ENCODE assay signal across 8 cellular contexts in the genomic region with DNA sequence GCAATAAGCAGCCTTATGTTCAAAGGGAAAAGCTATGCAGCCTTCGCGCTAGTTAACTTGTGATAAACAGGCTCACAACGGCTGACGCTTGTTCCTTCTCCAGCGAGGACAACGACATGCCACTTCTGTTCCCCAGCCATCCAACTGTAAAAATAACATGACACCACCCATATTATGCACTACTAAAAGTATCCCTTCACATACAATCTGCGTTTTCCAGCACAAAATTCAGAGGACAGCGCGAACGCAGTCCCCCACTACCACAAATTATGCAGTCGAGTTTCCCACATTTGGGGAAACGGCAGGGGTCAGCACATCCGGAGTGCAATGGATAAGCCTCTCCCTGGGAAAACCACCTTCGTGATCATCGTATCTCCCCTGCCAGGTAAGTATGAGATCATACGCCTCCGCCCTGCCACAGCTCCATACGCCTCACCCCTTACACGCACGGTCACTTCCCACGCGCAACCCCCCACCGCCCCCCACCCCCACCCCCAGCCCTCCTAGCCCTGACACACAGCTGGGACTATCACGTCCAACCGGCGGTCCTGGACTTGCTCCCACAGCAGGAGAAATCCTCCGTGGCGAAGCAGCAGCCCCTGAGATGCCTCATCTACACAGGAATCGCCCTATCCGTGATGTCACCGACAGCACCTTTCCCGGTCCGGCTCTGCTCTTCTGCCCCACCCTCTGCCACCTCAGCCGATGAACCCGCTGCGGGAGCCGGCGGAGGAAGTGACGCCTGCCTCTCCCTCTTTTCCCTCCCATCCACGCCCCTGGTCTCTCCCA.
DNase-seq lines count a peak whose midpoint lies in the region; ATAC-seq and TF ChIP-seq lines count a peak whose summit lies in the region.

No MANE protein-coding gene starts in this region.

- H3K4me1 Mint-ChIP-seq in activated naive CD8-positive, alpha-beta T cell treated with anti-CD3 and anti-CD28 coated beads, Interleukin-2, amount 10 ng/mL, durations not matched to agents 7 days and 5 days, result peaks cover 47% of the 10 kb centered on the region
- peaks cover 12 to 27% of the 10 kb centered on the region in 2 donors for H3K4me1 Mint-ChIP-seq in stimulated activated naive B cell treated with anti-CD40 and anti-IgM and Interleukin-4, amounts not matched to agents 10 μg/mL and 1 μg/mL and 100 μg/mL, for 72 hours

- TF ChIP-seq CTCF in PC-9 (conservative IDR thresholded peaks at IDR 0.05), result no peak

- DNase-seq in NCI-H748 (lab: John Stamatoyannopoulos, UW; ENCODE audit: unreplicated experiment) (peak; percentile 94), kidney tubule cell (ENCODE audit: low spot score) (peak; percentile 77), dedifferentiated amniotic fluid mesenchymal stem cell (ENCODE audit: extremely low spot score) (no peak), PC-9 (no peak), DMS 273 (lab: John Stamatoyannopoulos, UW; ENCODE audit: unreplicated experiment) (no peak)
- DNase-seq in activated naive CD8-positive, alpha-beta T cell treated with anti-CD3 and anti-CD28 coated beads, Interleukin-2, amount 10 ng/mL, durations not matched to agents 7 days and 5 days, result peak; percentile 49
- peak; percentile 12 for DNase-seq in stimulated activated naive B cell treated with anti-CD40 and anti-IgM and Interleukin-4, amounts not matched to agents 10 μg/mL and 1 μg/mL and 100 μg/mL, for 72 hours
- DNase-seq in activated CD4-positive, CD25-positive, alpha-beta regulatory T cell treated with anti-CD3 and anti-CD28 coated beads, Interleukin-2, amount 50 U/mL, for 72 hours, result no peak

- peaks cover 16% of the 10 kb centered on the region; the same call in 1 of the 2 replicates for H3F3A ChIP-seq in PC-9 (ENCODE audit: insufficient read depth, low read depth)

- peaks cover 31% of the 10 kb centered on the region for H3K4me1 ChIP-seq in PC-9 (replicated peaks; ENCODE audit: insufficient read depth)

- H2AFZ ChIP-seq in PC-9, result no peak overlapping the region

- H4K20me1 ChIP-seq in PC-9 (ENCODE audit: insufficient read depth), result no peaks in the 10 kb centered on the region

- ATAC-seq in activated naive CD8-positive, alpha-beta T cell treated with anti-CD3 and anti-CD28 coated beads, Interleukin-2, amount 10 ng/mL, durations not matched to agents 7 days and 5 days (ENCODE audit: low read depth), result peak; percentile 52
- ATAC-seq in stimulated activated naive B cell treated with anti-CD40 and anti-IgM and Interleukin-4, amounts not matched to agents 10 μg/mL and 1 μg/mL and 100 μg/mL, for 72 hours (replicated peaks), result peak; percentile 70 to 80

- H3K4me2 ChIP-seq in PC-9, result no peak overlapping the region

- no peaks in the 10 kb centered on the region for H3K79me2 ChIP-seq in PC-9 (ENCODE audit: low read depth)

- peak overlapping the region; percentile 62 for H3K27ac Mint-ChIP-seq in activated naive CD8-positive, alpha-beta T cell treated with anti-CD3 and anti-CD28 coated beads, Interleukin-2, amount 10 ng/mL, durations not matched to agents 7 days and 5 days
- H3K27ac Mint-ChIP-seq in stimulated activated naive B cell treated with anti-CD40 and anti-IgM and Interleukin-4, amounts not matched to agents 10 μg/mL and 1 μg/mL and 100 μg/mL, for 72 hours, result peak overlapping the region; percentile 87

- H3K27me3 Mint-ChIP-seq in activated naive CD8-positive, alpha-beta T cell treated with anti-CD3 and anti-CD28 coated beads, Interleukin-2, amount 10 ng/mL, durations not matched to agents 7 days and 5 days, result peaks cover 29% of the 10 kb centered on the region
- H3K27me3 Mint-ChIP-seq in stimulated activated naive B cell treated with anti-CD40 and anti-IgM and Interleukin-4, amounts not matched to agents 10 μg/mL and 1 μg/mL and 100 μg/mL, for 72 hours, result peaks cover 28 to 41% of the 10 kb centered on the region in 2 donors

- H3K27ac ChIP-seq in PC-9, result no peak overlapping the region

- H3K27me3 ChIP-seq in PC-9 (ENCODE audit: insufficient read depth, low read depth), result no peaks in the 10 kb centered on the region

- no TSS peak for BruUV-seq in PC-9 (replicated peaks; lab: Mats Ljungman, UMichigan)

- H3K4me3 ChIP-seq in PC-9, result no peak overlapping the region

- peak overlapping the region; percentile 88 for H3K4me3 Mint-ChIP-seq in activated naive CD8-positive, alpha-beta T cell treated with anti-CD3 and anti-CD28 coated beads, Interleukin-2, amount 10 ng/mL, durations not matched to agents 7 days and 5 days
- H3K4me3 Mint-ChIP-seq in stimulated activated naive B cell treated with anti-CD40 and anti-IgM and Interleukin-4, amounts not matched to agents 10 μg/mL and 1 μg/mL and 100 μg/mL, for 72 hours, result peak overlapping the region; percentile 88 to 89

- POLR2A ChIA-PET in activated naive CD8-positive, alpha-beta T cell treated with anti-CD3 and anti-CD28 coated beads, Interleukin-2, amount 10 ng/mL, durations not matched to agents 7 days and 5 days (lab: Charles Lee), result interaction anchor here (1.4 to 1.9 kb wide), 2 partner anchors 10 to 161 kb away, joined by 4 to 9 read pairs; no protein-coding TSS in a partner anchor
- POLR2A ChIA-PET in PC-9 (lab: Charles Lee; ENCODE audit: unreplicated experiment), result no interaction called here

- intact Hi-C loops in PC-9 (cut with micrococcal nuclease; ENCODE audit: unreplicated experiment), result no loop called here

- no peaks in the 10 kb centered on the region for H3K9me3 Mint-ChIP-seq in activated naive CD8-positive, alpha-beta T cell treated with anti-CD3 and anti-CD28 coated beads, Interleukin-2, amount 10 ng/mL, durations not matched to agents 7 days and 5 days
- H3K9me3 Mint-ChIP-seq in stimulated activated naive B cell treated with anti-CD40 and anti-IgM and Interleukin-4, amounts not matched to agents 10 μg/mL and 1 μg/mL and 100 μg/mL, for 72 hours, result no peaks in the 10 kb centered on the region

- H3K9me3 ChIP-seq in PC-9 (ENCODE audit: insufficient read depth, low read depth), result no peaks in the 10 kb centered on the region

- no peaks in the 10 kb centered on the region for H3K9me2 ChIP-seq in PC-9 (ENCODE audit: insufficient read depth)

- H3K36me3 ChIP-seq in PC-9 (ENCODE audit: low read depth), result no peaks in the 10 kb centered on the region

- CTCF ChIA-PET in PC-9 (lab: Charles Lee), result no interaction called here

- H3K36me3 Mint-ChIP-seq in activated naive CD8-positive, alpha-beta T cell treated with anti-CD3 and anti-CD28 coated beads, Interleukin-2, amount 10 ng/mL, durations not matched to agents 7 days and 5 days, result no peaks in the 10 kb centered on the region
- no peaks in the 10 kb centered on the region for H3K36me3 Mint-ChIP-seq in stimulated activated naive B cell treated with anti-CD40 and anti-IgM and Interleukin-4, amounts not matched to agents 10 μg/mL and 1 μg/mL and 100 μg/mL, for 72 hours

Comparison
In these comparisons a context has a peak if more than half of its experiments do, and no peak if none do; other contexts are left out.
1. DNase-seq: peak in NCI-H748 (single experiment), activated naive CD8-positive, alpha-beta T cell treated with anti-CD3 and anti-CD28 coated beads, Interleukin-2, amount 10 ng/mL, durations not matched to agents 7 days and 5 days (single experiment), kidney tubule cell (single experiment) and stimulated activated naive B cell treated with anti-CD40 and anti-IgM and Interleukin-4, amounts not matched to agents 10 μg/mL and 1 μg/mL and 100 μg/mL, for 72 hours (single experiment); none in dedifferentiated amniotic fluid mesenchymal stem cell (single experiment), PC-9 (0 of 2), DMS 273 (single experiment) and activated CD4-positive, CD25-positive, alpha-beta regulatory T cell treated with anti-CD3 and anti-CD28 coated beads, Interleukin-2, amount 50 U/mL, for 72 hours (single experiment).